In genomic region chr3:127792664-127793292, GRCh38 we compare ENCODE assay signal across 10 cellular contexts. TPM values are rescaled to one million over a fixed set of nuclear protein-coding genes. Genes with fewer than 3 reads are reported as not detected.
DNase-seq lines count a peak whose midpoint lies in the region; TF ChIP-seq lines count a peak whose summit lies in the region.
"Had no signal": no experiment of that assay in that cellular context is flagged by ENCODE, and none has a peak within 500 bp of the region (broad histone marks: within the 10 kb centered on the region; RNA-seq: fewer than 3 reads in every experiment).

No MANE protein-coding gene starts in this region.

- H3K4me3 ChIP-seq in GM23248 (no peak overlapping the region), left ventricle myocardium inferior (no peak overlapping the region)

- WGBS in GM23248 (ENCODE audit: low coverage in 1 of 2, low lambda C conversion rate in 2 of 2, missing lambda C conversion rate in 2 of 2), 2 experiments, result 20 to 22% methylated on average over 11 of the region's 11 CpGs

- in situ Hi-C loops in GM23248 (cut with MboI) (no loop called here), GM13977 (cut with MboI; ENCODE audit: low pct_unique_long_range_greater_than_20kb, low sequenced_read_pairs, unreplicated experiment) (no loop called here)

- H3K27me3 Mint-ChIP-seq in activated CD4-positive, alpha-beta memory T cell treated with anti-CD3 and anti-CD28 coated beads, Interleukin-2, amount 10 ng/mL, durations not matched to agents 7 days and 5 days, result peaks cover 18% of the 10 kb centered on the region

- peaks cover 39% of the 10 kb centered on the region for H3K4me1 ChIP-seq in GM23248 (ENCODE audit: insufficient read depth)
- H3K4me1 ChIP-seq in left ventricle myocardium inferior, result peaks cover 69% of the 10 kb centered on the region

- no peaks in the 10 kb centered on the region for H4K20me1 ChIP-seq in GM23248 (ENCODE audit: insufficient read depth)

- no peak for TF ChIP-seq CTCF in left ventricle myocardium inferior (IDR thresholded peaks at IDR 0.05; ENCODE audit: borderline replicate concordance)
- TF ChIP-seq CTCF in GM13977 (IDR thresholded peaks at IDR 0.05; ENCODE audit: extremely low read depth, insufficient read depth, missing control alignments), result no peak

- H3K27ac Mint-ChIP-seq in activated CD4-positive, alpha-beta memory T cell treated with anti-CD3 and anti-CD28 coated beads, Interleukin-2, amount 10 ng/mL, durations not matched to agents 7 days and 5 days, result no peak overlapping the region

- no peaks in the 10 kb centered on the region for H3K36me3 Mint-ChIP-seq in activated CD4-positive, alpha-beta memory T cell treated with anti-CD3 and anti-CD28 coated beads, Interleukin-2, amount 10 ng/mL, durations not matched to agents 7 days and 5 days (ENCODE audit: low read depth)

- peak overlapping the region; percentile 4 for H3K4me2 ChIP-seq in GM23248 (ENCODE audit: unreplicated experiment)

- H3K4me1 Mint-ChIP-seq in activated CD4-positive, alpha-beta memory T cell treated with anti-CD3 and anti-CD28 coated beads, Interleukin-2, amount 10 ng/mL, durations not matched to agents 7 days and 5 days, result no peaks in the 10 kb centered on the region

- no peak overlapping the region for H3K4me3 Mint-ChIP-seq in activated CD4-positive, alpha-beta memory T cell treated with anti-CD3 and anti-CD28 coated beads, Interleukin-2, amount 10 ng/mL, durations not matched to agents 7 days and 5 days

- peak overlapping the region; percentile 36; the same call in 1 of the 2 replicates for H3K9ac ChIP-seq in GM23248

- H3K9me3 ChIP-seq in GM23248 (ENCODE audit: low read depth) (no peaks in the 10 kb centered on the region), left ventricle myocardium inferior (replicated peaks) (no peaks in the 10 kb centered on the region)

- H3K79me2 ChIP-seq in GM23248 (ENCODE audit: insufficient read depth), result peaks cover 73% of the 10 kb centered on the region

- no peaks in the 10 kb centered on the region for H3K27me3 ChIP-seq in GM23248 (replicated peaks; ENCODE audit: insufficient read depth)
- H3K27me3 ChIP-seq in left ventricle myocardium inferior (ENCODE audit: low read depth), result no peaks in the 10 kb centered on the region

- peaks cover 30% of the 10 kb centered on the region for H3F3A ChIP-seq in GM23248 (ENCODE audit: insufficient read depth)

- peak; percentile 83 for DNase-seq in GM23248
- peak; percentile 81 for DNase-seq in amniotic epithelial cell (ENCODE audit: low read depth)
- DNase-seq in left ventricle myocardium inferior, result peak; percentile 71
- DNase-seq in stromal cell of bone marrow (ENCODE audit: low read depth), result peak; percentile 66
- no peak for DNase-seq in activated CD4-positive, alpha-beta memory T cell treated with anti-CD3 and anti-CD28 coated beads, Interleukin-2, amount 10 ng/mL, durations not matched to agents 7 days and 5 days
- DNase-seq in NCI-H2081 treated with DMSO at 0.1 percent for 48 hours (lab: John Stamatoyannopoulos, UW), result no peak
- DNase-seq in stimulated activated CD4-positive, alpha-beta T cell treated with anti-CD3 and anti-CD28 coated beads, Interleukin-2, amount 100 ng/mL, for 48 hours, result no peak
- DNase-seq in GM13977 (ENCODE audit: low spot score), result no peak
- DNase-seq: NCI-H1694 treated with DMSO at 0.1 percent for 48 hours, T-helper 9 cell had no signal

- POLR2A ChIA-PET in activated CD4-positive, alpha-beta memory T cell treated with anti-CD3 and anti-CD28 coated beads, Interleukin-2, amount 10 ng/mL, durations not matched to agents 7 days and 5 days (lab: Charles Lee), result no interaction called here

- peaks cover 6% of the 10 kb centered on the region for H3K9me3 Mint-ChIP-seq in activated CD4-positive, alpha-beta memory T cell treated with anti-CD3 and anti-CD28 coated beads, Interleukin-2, amount 10 ng/mL, durations not matched to agents 7 days and 5 days

- CTCF ChIA-PET in activated CD4-positive, alpha-beta memory T cell treated with anti-CD3 and anti-CD28 coated beads, Interleukin-2, amount 10 ng/mL, durations not matched to agents 7 days and 5 days (lab: Charles Lee), result no interaction called here

- intact Hi-C loops in left ventricle myocardium inferior (cut with micrococcal nuclease), result no loop called here

- H2AFZ ChIP-seq in GM23248, result no peak overlapping the region

- H3K36me3 ChIP-seq in GM23248 (ENCODE audit: low read depth) (peaks cover 6% of the 10 kb centered on the region; the same call in 1 of the 2 replicates), left ventricle myocardium inferior (peaks cover 35% of the 10 kb centered on the region)

- H3K9me2 ChIP-seq in GM23248 (ENCODE audit: insufficient read depth), result no peaks in the 10 kb centered on the region

- H3K27ac ChIP-seq in GM23248 (peak overlapping the region; percentile 68), left ventricle myocardium inferior (replicated peaks) (peak overlapping the region; percentile 64)

RNA-seq across cellular contexts. Expression of gene MGLL, which starts 29.5 kb away (rescaled TPM):
- 58.7 and 59.2 TPM in 2 replicates for total RNA-seq in GM23248 (2014; rRNA removed; shearing (Covaris generic))
- 184 and 194 TPM in 2 replicates for polyA plus RNA-seq in GM23248 (2016; fragmentation: Nextera tagmentation; extraction: Ambion mirVana)
- total RNA-seq in left ventricle myocardium inferior, result 67.0 TPM
- 1 to 10 TPM; 1.5 to 1.7 TPM for total RNA-seq in activated CD4-positive, alpha-beta memory T cell treated with anti-CD3 and anti-CD28 coated beads, Interleukin-2, amount 10 ng/mL, durations not matched to agents 7 days and 5 days

Comparison
In these comparisons a context has a peak if more than half of its experiments do, and no peak if none do; other contexts are left out.
1. DNase-seq: peak in GM23248 (single experiment), amniotic epithelial cell (single experiment), left ventricle myocardium inferior (single experiment) and stromal cell of bone marrow (single experiment); none in activated CD4-positive, alpha-beta memory T cell treated with anti-CD3 and anti-CD28 coated beads, Interleukin-2, amount 10 ng/mL, durations not matched to agents 7 days and 5 days (single experiment), NCI-H2081 treated with DMSO at 0.1 percent for 48 hours (single experiment), stimulated activated CD4-positive, alpha-beta T cell treated with anti-CD3 and anti-CD28 coated beads, Interleukin-2, amount 100 ng/mL, for 48 hours (0 of 2) and GM13977 (single experiment).
2. RNA of gene MGLL, which starts 29.5 kb away (total RNA-seq): 67.0 TPM in left ventricle myocardium inferior (single experiment) and 58.7 to 59.2 TPM in GM23248; 1.5 to 1.7 TPM in activated CD4-positive, alpha-beta memory T cell treated with anti-CD3 and anti-CD28 coated beads, Interleukin-2, amount 10 ng/mL, durations not matched to agents 7 days and 5 days; every median in the first group is over 10 times any median in the second.